ENCODE assay signal across 8 cellular contexts in genomic region chr2:25342372-25343186, GRCh38. TPM values are rescaled to one million over a fixed set of nuclear protein-coding genes. Genes with fewer than 3 reads are reported as not detected.
A peak's percentile ranks its signal among the peaks of the same experiment; 100 is the strongest.
DNase-seq lines count a peak whose midpoint lies in the region; ATAC-seq and TF ChIP-seq lines count a peak whose summit lies in the region.

No MANE protein-coding gene starts in this region.

- DNase-seq in DND-41 (peak; percentile 84), RPMI7951 (ENCODE audit: low read depth) (peak; percentile 73), fibroblast of villous mesenchyme (ENCODE audit: low read depth) (peak; percentile 85)
- DNase-seq in Jurkat, Clone E6-1 (ENCODE audit: low read depth, low spot score): peak; percentile 64
- peak; percentile 93 for DNase-seq in activated effector memory CD4-positive, alpha-beta T cell treated with anti-CD3 and anti-CD28 coated beads, Interleukin-2, amount 50 U/mL, for 16 hours

- 0 out of 2 replicates have a peak overlapping the region, but pooled peaks have one; percentile 30 for H3K27ac ChIP-seq in DND-41 (ENCODE audit: low read length)

- no peaks in the 10 kb centered on the region for H3K36me3 ChIP-seq in DND-41 (ENCODE audit: insufficient read depth, low read length)

- peak overlapping the region; percentile 96 for H3K4me2 ChIP-seq in DND-41 (ENCODE audit: insufficient read depth, low read length)

- TF ChIP-seq CTCF in DND-41 (IDR thresholded peaks at IDR 0.05; ENCODE audit: borderline replicate concordance, extremely low read depth, low read length, poor library complexity, severe bottlenecking): peak; percentile 93
- TF ChIP-seq CTCF in fibroblast of villous mesenchyme (IDR thresholded peaks at IDR 0.05; ENCODE audit: insufficient read depth, low read depth, low read length): peak; percentile 94
- peak; percentile 98 to 99 (median 99) for TF ChIP-seq CTCF in nephron (IDR thresholded peaks at IDR 0.05; ENCODE audit: unreplicated experiment in 3 of 3)

- no peaks in the 10 kb centered on the region for H3K9me3 ChIP-seq in DND-41 (ENCODE audit: insufficient read depth, low read length, severe bottlenecking)

- peaks cover 2% of the 10 kb centered on the region for H3K27me3 ChIP-seq in DND-41 (ENCODE audit: insufficient read depth, low read length, poor library complexity)

- peaks cover 25% of the 10 kb centered on the region for H3K4me1 ChIP-seq in DND-41 (ENCODE audit: insufficient read depth, low read length)

- H3K4me1 Mint-ChIP-seq in nephron: peaks cover 25% of the 10 kb centered on the region
- H3K4me1 Mint-ChIP-seq in stimulated activated naive CD8-positive, alpha-beta T cell treated with anti-CD3 and anti-CD28 coated beads, Interleukin-15, Interleukin-2, amounts not matched to agents 100 ng/mL and 50 ng/mL, for 24 hours (ENCODE audit: low read depth): peaks cover 55% of the 10 kb centered on the region

- H3K4me3 Mint-ChIP-seq in nephron: peak overlapping the region; percentile 80 to 83 (median 82)
- peak overlapping the region; percentile 82 for H3K4me3 Mint-ChIP-seq in stimulated activated naive CD8-positive, alpha-beta T cell treated with anti-CD3 and anti-CD28 coated beads, Interleukin-15, Interleukin-2, amounts not matched to agents 100 ng/mL and 50 ng/mL, for 24 hours

- H3K27ac Mint-ChIP-seq in nephron: peak overlapping the region in 1 of 3 experiments; percentile 40
- H3K27ac Mint-ChIP-seq in stimulated activated naive CD8-positive, alpha-beta T cell treated with anti-CD3 and anti-CD28 coated beads, Interleukin-15, Interleukin-2, amounts not matched to agents 100 ng/mL and 50 ng/mL, for 24 hours: peak overlapping the region; percentile 67

- H2AFZ ChIP-seq in DND-41 (ENCODE audit: low read depth, low read length): peak overlapping the region; percentile 84

- peaks cover 6% of the 10 kb centered on the region for H3K36me3 Mint-ChIP-seq in nephron (ENCODE audit: low read depth)
- peaks cover 3% of the 10 kb centered on the region for H3K36me3 Mint-ChIP-seq in stimulated activated naive CD8-positive, alpha-beta T cell treated with anti-CD3 and anti-CD28 coated beads, Interleukin-15, Interleukin-2, amounts not matched to agents 100 ng/mL and 50 ng/mL, for 24 hours (ENCODE audit: low read depth)

- H3K4me3 ChIP-seq in DND-41 (ENCODE audit: low read depth in 1 of 2, low read length in 2 of 2) (peak overlapping the region; percentile 34 to 75; a peak in 3 of 4 replicates), fibroblast of villous mesenchyme (ENCODE audit: low read depth, low read length) (peak overlapping the region; percentile 60)
- H3K4me3 ChIP-seq in Jurkat, Clone E6-1 (ENCODE audit: low read length): peak overlapping the region; percentile 52

- no peaks in the 10 kb centered on the region for H3K27me3 Mint-ChIP-seq in nephron (ENCODE audit: low read depth)
- H3K27me3 Mint-ChIP-seq in stimulated activated naive CD8-positive, alpha-beta T cell treated with anti-CD3 and anti-CD28 coated beads, Interleukin-15, Interleukin-2, amounts not matched to agents 100 ng/mL and 50 ng/mL, for 24 hours: no peaks in the 10 kb centered on the region

- H3K9me3 Mint-ChIP-seq in nephron: no peaks in the 10 kb centered on the region
- no peaks in the 10 kb centered on the region for H3K9me3 Mint-ChIP-seq in stimulated activated naive CD8-positive, alpha-beta T cell treated with anti-CD3 and anti-CD28 coated beads, Interleukin-15, Interleukin-2, amounts not matched to agents 100 ng/mL and 50 ng/mL, for 24 hours

- peak; percentile 88 for ATAC-seq in DND-41 (ENCODE audit: insufficient read depth, low read depth)
- ATAC-seq in GM21576 (IDR thresholded peaks at IDR 0.05; ENCODE audit: unreplicated experiment): peak; percentile 66

- H4K20me1 ChIP-seq in DND-41 (ENCODE audit: insufficient read depth, low read length): peaks cover 26% of the 10 kb centered on the region

- peaks cover 27% of the 10 kb centered on the region for H3K79me2 ChIP-seq in DND-41 (ENCODE audit: insufficient read depth, low read length)

- H3K9ac ChIP-seq in DND-41 (ENCODE audit: low read depth, low read length): peak overlapping the region; percentile 76

RNA-seq across cellular contexts. Expression of gene DNMT3A, which starts 0.9 kb away (rescaled TPM):
- polyA plus RNA-seq in Jurkat, Clone E6-1 (2012; ENCODE audit: insufficient read depth, insufficient read length): 55.4 TPM
- 1.4 and 2.3 TPM in 2 replicates for total RNA-seq in RPMI7951 (2014; rRNA removed; shearing (Covaris generic))
- 11.7 and 14.2 TPM in 2 replicates for total RNA-seq in fibroblast of villous mesenchyme

Comparison
In these comparisons a context has a peak if more than half of its experiments do, and no peak if none do; other contexts are left out.
1. Peak in every context shown above with its lines: DNase-seq, ATAC-seq, H3K4me3 ChIP-seq and H3K27ac ChIP-seq.